In genomic region chr3:124791639-124792111, GRCh38 we compare ENCODE assay signal across 12 cellular contexts.
DNase-seq lines count a peak whose midpoint lies in the region; ATAC-seq and TF ChIP-seq lines count a peak whose summit lies in the region.
"Had no signal": no experiment of that assay in that cellular context is flagged by ENCODE, and none has a peak within 500 bp of the region (broad histone marks: within the 10 kb centered on the region; RNA-seq: fewer than 3 reads in every experiment).

No MANE protein-coding gene starts in this region.

- DNase-seq in EL (peak; percentile 96), T-helper 17 cell (no peak), foreskin keratinocyte (peak in 1 of 2 donors; percentile 54), sciatic nerve (ENCODE audit: low spot score) (peak; percentile 70), 8988T (no peak), endothelial cell (ENCODE audit: low spot score) (no peak)
- DNase-seq in activated T-cell treated with anti-CD3 and anti-CD28 coated beads, Interleukin-2, amount 50 U/mL, for 1 hour = no peak
- DNase-seq: NCI-H1092, occipital lobe, T-helper 9 cell had no signal

- intact Hi-C loops in sciatic nerve (cut with DNase I) = no loop called here

- H3K4me1 ChIP-seq in foreskin keratinocyte = peaks cover 25% of the 10 kb centered on the region

- TF ChIP-seq CTCF in foreskin keratinocyte (conservative IDR thresholded peaks at IDR 0.05) (no peak), endothelial cell (IDR thresholded peaks at IDR 0.05; ENCODE audit: unreplicated experiment) (no peak)

- no peak overlapping the region for H3K4me3 Mint-ChIP-seq in T-helper 17 cell
- no peak overlapping the region for H3K4me3 Mint-ChIP-seq in endothelial cell (ENCODE audit: unreplicated experiment)

- H3K27ac Mint-ChIP-seq in T-helper 17 cell (peak overlapping the region; percentile 21), endothelial cell (ENCODE audit: unreplicated experiment) (no peak overlapping the region)

- no peaks in the 10 kb centered on the region for H3K9me3 ChIP-seq in T-helper 17 cell (ENCODE audit: control insufficient read depth, low read length, poor library complexity, severe bottlenecking)

- H3K36me3 Mint-ChIP-seq in T-helper 17 cell (ENCODE audit: low read depth) (no peaks in the 10 kb centered on the region), endothelial cell (ENCODE audit: low read depth, unreplicated experiment) (peaks cover 13% of the 10 kb centered on the region)

- no peaks in the 10 kb centered on the region for H3K27me3 ChIP-seq in foreskin keratinocyte
- H3K27me3 ChIP-seq: dorsolateral prefrontal cortex had no signal

- H3K27ac ChIP-seq in foreskin keratinocyte = peak overlapping the region; percentile 18

- H3K4me1 Mint-ChIP-seq in T-helper 17 cell (peaks cover 4% of the 10 kb centered on the region), endothelial cell (ENCODE audit: unreplicated experiment) (peaks cover 12% of the 10 kb centered on the region)

- no peaks in the 10 kb centered on the region for H3K9me3 Mint-ChIP-seq in endothelial cell (ENCODE audit: unreplicated experiment)

- ATAC-seq in T-helper 17 cell = no peak
- ATAC-seq in foreskin keratinocyte = peak; percentile 70
- ATAC-seq in sciatic nerve = peak; percentile 86
- ATAC-seq in HG03159 (IDR thresholded peaks at IDR 0.05; ENCODE audit: unreplicated experiment) = no peak

- H3K27me3 Mint-ChIP-seq in T-helper 17 cell (peaks cover 22% of the 10 kb centered on the region), endothelial cell (ENCODE audit: unreplicated experiment) (no peaks in the 10 kb centered on the region)

Comparison
In these comparisons a context has a peak if more than half of its experiments do, and no peak if none do; other contexts are left out.
1. DNase-seq: peak in EL (single experiment) and sciatic nerve (single experiment); none in T-helper 17 cell (0 of 3), 8988T (single experiment), endothelial cell (single experiment) and activated T-cell treated with anti-CD3 and anti-CD28 coated beads, Interleukin-2, amount 50 U/mL, for 1 hour (single experiment).
2. ATAC-seq: peak in foreskin keratinocyte (single experiment) and sciatic nerve (single experiment); none in T-helper 17 cell (single experiment) and HG03159 (single experiment).